Comparison of ENCODE assay signal across 1 cellular context in the genomic region with DNA sequence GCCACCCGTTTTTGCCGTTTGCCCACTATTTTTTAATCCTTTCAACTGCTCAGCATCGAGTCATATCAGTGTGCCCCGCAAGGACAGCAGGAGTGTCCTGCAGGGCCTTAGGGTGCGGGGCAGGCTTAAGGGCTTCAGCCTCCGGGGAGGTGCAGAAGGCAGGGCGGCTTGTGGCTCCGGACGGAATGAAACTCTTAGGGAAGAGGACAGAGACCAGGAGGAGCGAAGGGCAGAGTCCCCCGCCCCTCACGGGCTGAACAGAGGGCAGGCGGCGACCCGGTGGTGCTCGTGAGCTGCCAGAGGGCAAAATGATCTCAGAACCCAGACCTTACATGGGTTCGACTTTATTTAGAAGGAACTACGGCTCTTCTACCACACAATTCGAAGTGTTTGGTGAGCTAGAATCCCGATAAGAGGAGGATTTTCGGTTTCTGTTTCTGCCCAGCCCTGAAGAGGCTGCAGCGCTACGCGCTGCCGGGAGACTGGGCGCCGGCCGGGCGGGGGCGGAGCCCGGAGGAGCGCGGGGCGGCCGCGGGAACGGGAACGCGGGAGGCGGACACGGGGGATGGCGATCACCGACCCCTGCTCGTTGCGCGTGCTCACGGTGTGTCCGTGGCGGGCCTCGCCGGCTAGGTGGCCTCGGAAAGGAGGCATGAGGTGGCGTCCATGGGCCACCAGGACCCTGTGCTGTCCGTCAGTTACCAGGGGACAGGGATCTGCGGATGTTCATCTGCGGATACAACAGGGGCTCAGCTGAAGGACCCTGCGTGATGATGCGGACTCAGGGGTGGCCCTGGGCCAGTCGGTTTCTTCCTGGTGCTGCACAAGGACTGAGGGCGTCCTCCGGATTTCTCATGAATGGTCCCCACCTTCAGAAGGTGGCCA.
TF ChIP-seq lines count a peak whose summit lies in the region.

No MANE protein-coding gene starts in this region.

TF ChIP-seq in HepG2, 621 proteins besides CTCF, POLR2A, EP300 and RAD21 (continued from another document and continues in another):
- TF ChIP-seq GMEB2 (CRISPR knock-in tag; IDR thresholded peaks at IDR 0.05; ENCODE audit: low read depth) (no peak), ZNF841 (CRISPR knock-in tag; IDR thresholded peaks at IDR 0.05; ENCODE audit: borderline replicate concordance) (no peak), ZNF30 (CRISPR knock-in tag; IDR thresholded peaks at IDR 0.05) (no peak), ZFP36L2 (CRISPR knock-in tag; IDR thresholded peaks at IDR 0.05) (no peak), RELA (CRISPR knock-in tag; IDR thresholded peaks at IDR 0.05) (no peak), ZNF687 (CRISPR knock-in tag; IDR thresholded peaks at IDR 0.05) (peak; percentile 98), ZIK1 (CRISPR knock-in tag; IDR thresholded peaks at IDR 0.05; ENCODE audit: borderline replicate concordance, low read depth) (no peak; the same call in 1 of the 2 replicates), ZKSCAN5 (CRISPR knock-in tag; IDR thresholded peaks at IDR 0.05) (no peak), POGZ (CRISPR knock-in tag; IDR thresholded peaks at IDR 0.05) (no peak; the same call in 1 of the 2 replicates), ZNF724P (CRISPR knock-in tag; IDR thresholded peaks at IDR 0.05; ENCODE audit: borderline replicate concordance) (peak; percentile 83; the same call in 1 of the 2 replicates), SRY (CRISPR knock-in tag; IDR thresholded peaks at IDR 0.05) (no peak; the same call in 1 of the 2 replicates), ZNF501 (CRISPR knock-in tag; IDR thresholded peaks at IDR 0.05) (peak; percentile 60; the same call in 1 of the 2 replicates), MXD4 (CRISPR knock-in tag; IDR thresholded peaks at IDR 0.05) (0 out of 2 replicates have a peak, but pooled peaks have one; percentile 25), ZNF619 (CRISPR knock-in tag; IDR thresholded peaks at IDR 0.05) (peak; percentile 83), ZSCAN29 (CRISPR knock-in tag; conservative IDR thresholded peaks at IDR 0.05) (no peak), ZBTB42 (CRISPR knock-in tag; IDR thresholded peaks at IDR 0.05) (peak; percentile 81; the same call in 1 of the 2 replicates), TOPORS (CRISPR knock-in tag; IDR thresholded peaks at IDR 0.05) (no peak), KAT2B (IDR thresholded peaks at IDR 0.05; ENCODE audit: borderline replicate concordance, low read depth, low read length) (no peak), ATF7 (IDR thresholded peaks at IDR 0.05) (no peak), ATF7 (CRISPR knock-in tag; IDR thresholded peaks at IDR 0.05) (0 out of 2 replicates have a peak, but pooled peaks have one; percentile 44), MTA3 (CRISPR knock-in tag; IDR thresholded peaks at IDR 0.05) (no peak), HNRNPUL1 (IDR thresholded peaks at IDR 0.05; ENCODE audit: low read depth, low read length) (no peak), ZEB1 (IDR thresholded peaks at IDR 0.05; ENCODE audit: insufficient replicate concordance, low read depth) (no peak), WIZ (CRISPR knock-in tag; IDR thresholded peaks at IDR 0.05) (no peak), RCOR2 (CRISPR knock-in tag; IDR thresholded peaks at IDR 0.05) (no peak), ZSCAN20 (CRISPR knock-in tag; IDR thresholded peaks at IDR 0.05; ENCODE audit: borderline replicate concordance) (peak; percentile 46), CHCHD3 (CRISPR knock-in tag; IDR thresholded peaks at IDR 0.05) (peak; percentile 74; the same call in 1 of the 2 replicates), ZNF280B (CRISPR knock-in tag; IDR thresholded peaks at IDR 0.05; ENCODE audit: borderline replicate concordance) (no peak)
- TF ChIP-seq, protein P1, sequence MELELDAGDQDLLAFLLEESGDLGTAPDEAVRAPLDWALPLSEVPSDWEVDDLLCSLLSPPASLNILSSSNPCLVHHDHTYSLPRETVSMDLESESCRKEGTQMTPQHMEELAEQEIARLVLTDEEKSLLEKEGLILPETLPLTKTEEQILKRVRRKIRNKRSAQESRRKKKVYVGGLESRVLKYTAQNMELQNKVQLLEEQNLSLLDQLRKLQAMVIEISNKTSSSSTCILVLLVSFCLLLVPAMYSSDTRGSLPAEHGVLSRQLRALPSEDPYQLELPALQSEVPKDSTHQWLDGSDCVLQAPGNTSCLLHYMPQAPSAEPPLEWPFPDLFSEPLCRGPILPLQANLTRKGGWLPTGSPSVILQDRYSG (CRISPR knock-in tag; IDR thresholded peaks at IDR 0.05) = no peak
- TF ChIP-seq, protein P2, sequence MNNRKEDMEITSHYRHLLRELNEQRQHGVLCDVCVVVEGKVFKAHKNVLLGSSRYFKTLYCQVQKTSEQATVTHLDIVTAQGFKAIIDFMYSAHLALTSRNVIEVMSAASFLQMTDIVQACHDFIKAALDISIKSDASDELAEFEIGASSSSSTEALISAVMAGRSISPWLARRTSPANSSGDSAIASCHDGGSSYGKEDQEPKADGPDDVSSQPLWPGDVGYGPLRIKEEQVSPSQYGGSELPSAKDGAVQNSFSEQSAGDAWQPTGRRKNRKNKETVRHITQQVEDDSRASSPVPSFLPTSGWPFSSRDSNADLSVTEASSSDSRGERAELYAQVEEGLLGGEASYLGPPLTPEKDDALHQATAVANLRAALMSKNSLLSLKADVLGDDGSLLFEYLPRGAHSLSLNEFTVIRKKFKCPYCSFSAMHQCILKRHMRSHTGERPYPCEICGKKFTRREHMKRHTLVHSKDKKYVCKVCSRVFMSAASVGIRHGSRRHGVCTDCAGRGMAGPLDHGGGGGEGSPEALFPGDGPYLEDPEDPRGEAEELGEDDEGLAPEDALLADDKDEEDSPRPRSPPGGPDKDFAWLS (CRISPR knock-in tag; IDR thresholded peaks at IDR 0.05; ENCODE audit: borderline replicate concordance) = no peak
- TF ChIP-seq, protein P3, sequence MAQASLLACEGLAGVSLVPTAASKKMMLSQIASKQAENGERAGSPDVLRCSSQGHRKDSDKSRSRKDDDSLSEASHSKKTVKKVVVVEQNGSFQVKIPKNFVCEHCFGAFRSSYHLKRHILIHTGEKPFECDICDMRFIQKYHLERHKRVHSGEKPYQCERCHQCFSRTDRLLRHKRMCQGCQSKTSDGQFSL (CRISPR knock-in tag; IDR thresholded peaks at IDR 0.05) = no peak; the same call in 1 of the 2 replicates
- TF ChIP-seq, protein P4, sequence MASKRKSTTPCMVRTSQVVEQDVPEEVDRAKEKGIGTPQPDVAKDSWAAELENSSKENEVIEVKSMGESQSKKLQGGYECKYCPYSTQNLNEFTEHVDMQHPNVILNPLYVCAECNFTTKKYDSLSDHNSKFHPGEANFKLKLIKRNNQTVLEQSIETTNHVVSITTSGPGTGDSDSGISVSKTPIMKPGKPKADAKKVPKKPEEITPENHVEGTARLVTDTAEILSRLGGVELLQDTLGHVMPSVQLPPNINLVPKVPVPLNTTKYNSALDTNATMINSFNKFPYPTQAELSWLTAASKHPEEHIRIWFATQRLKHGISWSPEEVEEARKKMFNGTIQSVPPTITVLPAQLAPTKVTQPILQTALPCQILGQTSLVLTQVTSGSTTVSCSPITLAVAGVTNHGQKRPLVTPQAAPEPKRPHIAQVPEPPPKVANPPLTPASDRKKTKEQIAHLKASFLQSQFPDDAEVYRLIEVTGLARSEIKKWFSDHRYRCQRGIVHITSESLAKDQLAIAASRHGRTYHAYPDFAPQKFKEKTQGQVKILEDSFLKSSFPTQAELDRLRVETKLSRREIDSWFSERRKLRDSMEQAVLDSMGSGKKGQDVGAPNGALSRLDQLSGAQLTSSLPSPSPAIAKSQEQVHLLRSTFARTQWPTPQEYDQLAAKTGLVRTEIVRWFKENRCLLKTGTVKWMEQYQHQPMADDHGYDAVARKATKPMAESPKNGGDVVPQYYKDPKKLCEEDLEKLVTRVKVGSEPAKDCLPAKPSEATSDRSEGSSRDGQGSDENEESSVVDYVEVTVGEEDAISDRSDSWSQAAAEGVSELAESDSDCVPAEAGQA (IDR thresholded peaks at IDR 0.05; ENCODE audit: low read depth) = no peak
- TF ChIP-seq, protein P4 (CRISPR knock-in tag; IDR thresholded peaks at IDR 0.05; ENCODE audit: borderline replicate concordance) = no peak
- TF ChIP-seq, protein P5, sequence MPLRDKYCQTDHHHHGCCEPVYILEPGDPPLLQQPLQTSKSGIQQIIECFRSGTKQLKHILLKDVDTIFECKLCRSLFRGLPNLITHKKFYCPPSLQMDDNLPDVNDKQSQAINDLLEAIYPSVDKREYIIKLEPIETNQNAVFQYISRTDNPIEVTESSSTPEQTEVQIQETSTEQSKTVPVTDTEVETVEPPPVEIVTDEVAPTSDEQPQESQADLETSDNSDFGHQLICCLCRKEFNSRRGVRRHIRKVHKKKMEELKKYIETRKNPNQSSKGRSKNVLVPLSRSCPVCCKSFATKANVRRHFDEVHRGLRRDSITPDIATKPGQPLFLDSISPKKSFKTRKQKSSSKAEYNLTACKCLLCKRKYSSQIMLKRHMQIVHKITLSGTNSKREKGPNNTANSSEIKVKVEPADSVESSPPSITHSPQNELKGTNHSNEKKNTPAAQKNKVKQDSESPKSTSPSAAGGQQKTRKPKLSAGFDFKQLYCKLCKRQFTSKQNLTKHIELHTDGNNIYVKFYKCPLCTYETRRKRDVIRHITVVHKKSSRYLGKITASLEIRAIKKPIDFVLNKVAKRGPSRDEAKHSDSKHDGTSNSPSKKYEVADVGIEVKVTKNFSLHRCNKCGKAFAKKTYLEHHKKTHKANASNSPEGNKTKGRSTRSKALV (CRISPR knock-in tag; IDR thresholded peaks at IDR 0.05) = peak; percentile 80
- TF ChIP-seq, protein P6, sequence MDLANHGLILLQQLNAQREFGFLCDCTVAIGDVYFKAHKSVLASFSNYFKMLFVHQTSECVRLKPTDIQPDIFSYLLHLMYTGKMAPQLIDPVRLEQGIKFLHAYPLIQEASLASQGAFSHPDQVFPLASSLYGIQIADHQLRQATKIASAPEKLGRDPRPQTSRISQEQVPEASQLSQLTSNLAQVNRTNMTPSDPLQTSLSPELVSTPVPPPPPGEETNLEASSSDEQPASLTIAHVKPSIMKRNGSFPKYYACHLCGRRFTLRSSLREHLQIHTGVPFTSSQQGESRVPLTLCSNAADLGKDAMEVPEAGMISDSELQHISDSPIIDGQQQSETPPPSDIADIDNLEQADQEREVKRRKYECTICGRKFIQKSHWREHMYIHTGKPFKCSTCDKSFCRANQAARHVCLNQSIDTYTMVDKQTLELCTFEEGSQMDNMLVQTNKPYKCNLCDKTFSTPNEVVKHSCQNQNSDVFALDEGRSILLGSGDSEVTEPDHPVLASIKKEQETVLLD (CRISPR knock-in tag; IDR thresholded peaks at IDR 0.05; ENCODE audit: low read depth) = no peak
